9 cellular contexts compared by ENCODE assay signal in genomic region chr18:11147962-11148654, GRCh38. TPM values are rescaled to one million over a fixed set of nuclear protein-coding genes. Genes with fewer than 3 reads are reported as not detected.
A peak's percentile ranks its signal among the peaks of the same experiment; 100 is the strongest.
DNase-seq lines count a peak whose midpoint lies in the region; ATAC-seq and TF ChIP-seq lines count a peak whose summit lies in the region.
"Had no signal": no experiment of that assay in that cellular context is flagged by ENCODE, and none has a peak within 500 bp of the region (broad histone marks: within the 10 kb centered on the region; RNA-seq: fewer than 3 reads in every experiment).

No MANE protein-coding gene starts in this region.

- H3K4me3 ChIP-seq in dorsolateral prefrontal cortex: peak overlapping the region; percentile 39 to 82 (median 64)
- H3K4me3 ChIP-seq in mesodermal cell (ENCODE audit: extremely low read depth, insufficient read depth, low read length, poor library complexity, severe bottlenecking): peak overlapping the region; percentile 46
- H3K4me3 ChIP-seq in tibial artery: peak overlapping the region; percentile 50 to 60

- ATAC-seq in foreskin keratinocyte: no peak

- H3K9me3 Mint-ChIP-seq in T-helper 1 cell treated with Interleukin-12 subunit alpha and Interleukin-12 subunit beta and Interleukin-4 antibody, amounts not matched to agents 30 μg/mL and 1 μg/mL, for 36 hours: no peaks in the 10 kb centered on the region

- H3K9me3 ChIP-seq in mesodermal cell (ENCODE audit: control insufficient read depth, low read length): no peaks in the 10 kb centered on the region
- no peaks in the 10 kb centered on the region for H3K9me3 ChIP-seq in tibial artery

- no peaks in the 10 kb centered on the region for H3K36me3 ChIP-seq in mesodermal cell (ENCODE audit: control insufficient read depth, insufficient read depth, low read length)
- no peaks in the 10 kb centered on the region for H3K36me3 ChIP-seq in tibial artery

- DNase-seq in T-helper 1 cell (no peak), dorsolateral prefrontal cortex (peak in 2 of 10 donors; percentile 15 to 48), tibial artery (no peak), foreskin keratinocyte (no peak), kidney tubule cell (ENCODE audit: low spot score) (no peak), COLO668 (lab: John Stamatoyannopoulos, UW; ENCODE audit: unreplicated experiment) (no peak)
- DNase-seq: ACHN had no signal

- H3K27ac ChIP-seq in dorsolateral prefrontal cortex: peak overlapping the region in 19 of 59 donors; percentile 53 to 94 (median 88)
- no peak overlapping the region for H3K27ac ChIP-seq in mesodermal cell (ENCODE audit: low read depth, low read length, severe bottlenecking)
- no peak overlapping the region for H3K27ac ChIP-seq in tibial artery
- H3K27ac ChIP-seq in foreskin keratinocyte: no peak overlapping the region

- peaks cover 3% of the 10 kb centered on the region for H3K4me1 Mint-ChIP-seq in T-helper 1 cell treated with Interleukin-12 subunit alpha and Interleukin-12 subunit beta and Interleukin-4 antibody, amounts not matched to agents 30 μg/mL and 1 μg/mL, for 36 hours (ENCODE audit: low read depth)

- WGBS in mesodermal cell (ENCODE audit: insufficient coverage in 2 of 2), 2 experiments: 15 to 17% methylated on average over 27 to 30 of the region's 38 CpGs

- no peak for TF ChIP-seq CTCF in dorsolateral prefrontal cortex (IDR thresholded peaks at IDR 0.05 in 54 of 56, conservative IDR thresholded peaks at IDR 0.05 in 2 of 56; ENCODE audit: low read depth in 1 of 56, partially characterized antibody in 56 of 56)
- no peak for TF ChIP-seq CTCF in tibial artery (IDR thresholded peaks at IDR 0.05)
- TF ChIP-seq CTCF in foreskin keratinocyte (conservative IDR thresholded peaks at IDR 0.05): no peak

- peak overlapping the region; percentile 36 for H3K27ac Mint-ChIP-seq in T-helper 1 cell treated with Interleukin-12 subunit alpha and Interleukin-12 subunit beta and Interleukin-4 antibody, amounts not matched to agents 30 μg/mL and 1 μg/mL, for 36 hours

- H3K27me3 ChIP-seq in dorsolateral prefrontal cortex (peaks cover 0 to 75% (median 45%) of the 10 kb centered on the region in 45 donors), tibial artery (peaks cover 0 to 36% of the 10 kb centered on the region in 2 donors), foreskin keratinocyte (peaks cover 46% of the 10 kb centered on the region)

- H3K4me1 ChIP-seq in mesodermal cell (ENCODE audit: control insufficient read depth, insufficient read depth, low read length, poor library complexity, severe bottlenecking) (peaks cover 3% of the 10 kb centered on the region), tibial artery (peaks cover 0 to 21% (median 20%) of the 10 kb centered on the region in 4 donors), foreskin keratinocyte (no peaks in the 10 kb centered on the region)

- intact Hi-C loops in dorsolateral prefrontal cortex (cut with DNase I): loop anchor here (2.0 to 5.0 kb wide), 4 partner anchors 107 to 361 kb away; no protein-coding TSS in a partner anchor
- intact Hi-C loops in tibial artery (cut with DNase I; ENCODE audit: low total_unique reads): loop anchor here (10.0 kb wide), 2 partner anchors 67 to 293 kb away; no protein-coding TSS in a partner anchor

- H3K36me3 Mint-ChIP-seq in T-helper 1 cell treated with Interleukin-12 subunit alpha and Interleukin-12 subunit beta and Interleukin-4 antibody, amounts not matched to agents 30 μg/mL and 1 μg/mL, for 36 hours (ENCODE audit: low read depth): peaks cover 3% of the 10 kb centered on the region

- no peak overlapping the region for H3K4me3 Mint-ChIP-seq in T-helper 1 cell treated with Interleukin-12 subunit alpha and Interleukin-12 subunit beta and Interleukin-4 antibody, amounts not matched to agents 30 μg/mL and 1 μg/mL, for 36 hours

- peaks cover 47% of the 10 kb centered on the region for H3K27me3 Mint-ChIP-seq in T-helper 1 cell treated with Interleukin-12 subunit alpha and Interleukin-12 subunit beta and Interleukin-4 antibody, amounts not matched to agents 30 μg/mL and 1 μg/mL, for 36 hours (ENCODE audit: low read depth)

RNA-seq across cellular contexts. Expression of gene PIEZO2, which starts 1.3 kb away (rescaled TPM):
- 100 to 1,000 TPM in 1 of 120 experiments, 10 to 100 TPM in 109, 1 to 10 TPM in 10; 3.3 to 115 (median 29.1) TPM for total RNA-seq in dorsolateral prefrontal cortex
- polyA plus RNA-seq in mesodermal cell (2013, experiment 1 of 2): 8.3 TPM
- 6.9 TPM for polyA plus RNA-seq in mesodermal cell (2013, experiment 2 of 2)
- total RNA-seq in foreskin keratinocyte: not detected in 2 replicates
- polyA plus RNA-seq in foreskin keratinocyte: not detected in 2 replicates
